In genomic region chr7:66958708-66959350, GRCh38 we compare ENCODE assay signal across 36 cellular contexts. TPM values are rescaled to one million over a fixed set of nuclear protein-coding genes. Genes with fewer than 3 reads are reported as not detected.
DNase-seq lines count a peak whose midpoint lies in the region; ATAC-seq and FAIRE-seq lines count a peak whose summit lies in the region.
"Had no signal": no experiment of that assay in that cellular context is flagged by ENCODE, and none has a peak within 500 bp of the region (broad histone marks: within the 10 kb centered on the region; RNA-seq: fewer than 3 reads in every experiment).

No MANE protein-coding gene starts in this region.

- no peak for ATAC-seq in T-helper 17 cell
- ATAC-seq: gastroesophageal sphincter; naive thymus-derived CD4-positive, alpha-beta T cell had no signal

- peaks cover 3% of the 10 kb centered on the region for H3K4me1 Mint-ChIP-seq in T-helper 17 cell
- H3K4me1 Mint-ChIP-seq: immature natural killer cell, mesothelial cell of epicardium had no signal

- peak overlapping the region; percentile 72 for H3K27ac Mint-ChIP-seq in T-helper 17 cell
- H3K27ac Mint-ChIP-seq: activated naive CD8-positive, alpha-beta T cell; mesothelial cell of epicardium; stimulated activated naive CD8-positive, alpha-beta T cell treated with anti-CD3 and anti-CD28 coated beads, Interleukin-15, Interleukin-2, amounts not matched to agents 100 ng/mL and 50 ng/mL, for 24 hours had no signal

- peak; percentile 27 for DNase-seq in G401 (ENCODE audit: low spot score)
- no peak for DNase-seq in T-helper 17 cell
- DNase-seq in left kidney (ENCODE audit: low read depth, low spot score): peak; percentile 9
- peak; percentile 11 for DNase-seq in retina
- DNase-seq in NCI-H2081 treated with DMSO at 0.1 percent for 48 hours (lab: John Stamatoyannopoulos, UW): no peak
- no peak for DNase-seq in GM19239 (ENCODE audit: insufficient read length, low spot score)
- no peak for DNase-seq in NCI-H526 treated with DMSO at 0.1 percent for 48 hours (lab: John Stamatoyannopoulos, UW)
- no peak for DNase-seq in activated gamma-delta T cell (lab: John Stamatoyannopoulos, UW)
- DNase-seq: activated CD4-positive, alpha-beta T cell treated with anti-CD3 and anti-CD28 coated beads for 48 hours; activated CD8-positive, alpha-beta memory T cell treated with anti-CD3 and anti-CD28 coated beads for 24 hours; activated T-cell treated with anti-CD3 and anti-CD28 coated beads for 4 hours; CD4-positive, alpha-beta memory T cell; DMS 273 treated with DMSO at 0.1 percent for 48 hours; effector CD8-positive, alpha-beta T cell; hypothalamus; immature natural killer cell; Kasumi-1; left ventricle myocardium inferior; MV-4-11; naive thymus-derived CD4-positive, alpha-beta T cell; NCI-H1436; NCI-H446; NCI-H774; occipital lobe; stimulated activated CD4-positive, alpha-beta T cell treated with anti-CD3 and anti-CD28 coated beads, Interleukin-2, amount 100 ng/mL, for 24 hours had no signal

- H3K4me3 Mint-ChIP-seq in T-helper 17 cell: no peak overlapping the region
- H3K4me3 Mint-ChIP-seq: activated naive CD8-positive, alpha-beta T cell; CD4-positive, alpha-beta memory T cell; immature natural killer cell; mesothelial cell of epicardium; naive thymus-derived CD4-positive, alpha-beta T cell; stimulated activated naive CD8-positive, alpha-beta T cell treated with anti-CD3 and anti-CD28 coated beads, Interleukin-15, Interleukin-2, amounts not matched to agents 100 ng/mL and 50 ng/mL, for 24 hours had no signal

- in situ Hi-C loops in G401 (cut with HindIII; ENCODE audit: low sequenced_read_pairs): no loop called here

- peaks cover 4% of the 10 kb centered on the region for H3K36me3 Mint-ChIP-seq in T-helper 17 cell (ENCODE audit: low read depth)

- FAIRE-seq in GM19239 (lab: Jason Lieb, UNC): no peak
- FAIRE-seq: bronchial epithelial cell, colon, H54 had no signal

- no peaks in the 10 kb centered on the region for H3K9me3 ChIP-seq in T-helper 17 cell (ENCODE audit: control insufficient read depth, low read length, poor library complexity, severe bottlenecking)
- H3K9me3 ChIP-seq: gastroesophageal sphincter, left ventricle myocardium inferior, Peyer's patch, SJSA1, thoracic aorta, vagina had no signal

- no peaks in the 10 kb centered on the region for H3K27me3 Mint-ChIP-seq in T-helper 17 cell
- H3K27me3 Mint-ChIP-seq: activated naive CD8-positive, alpha-beta T cell; CD4-positive, alpha-beta memory T cell; naive thymus-derived CD4-positive, alpha-beta T cell; stimulated activated naive CD8-positive, alpha-beta T cell treated with anti-CD3 and anti-CD28 coated beads, Interleukin-15, Interleukin-2, amounts not matched to agents 100 ng/mL and 50 ng/mL, for 24 hours had no signal

RNA-seq across cellular contexts. Expression of gene SBDS, which starts 36.6 kb away (rescaled TPM):
- total RNA-seq in G401 (2014; rRNA removed; shearing (Covaris generic)): 81.7 and 91.1 TPM in 2 replicates
- total RNA-seq in T-helper 17 cell: 100 to 1,000 TPM; 270 to 323 TPM

RNA-seq across cellular contexts. Expression of gene TMEM248, which starts 37.8 kb away (rescaled TPM):
- total RNA-seq in G401 (2014; rRNA removed; shearing (Covaris generic)): 78.8 and 136 TPM in 2 replicates
- total RNA-seq in T-helper 17 cell: 10 to 100 TPM; 73.7 to 87.4 TPM

RNA-seq across cellular contexts. Expression of gene TYW1, which starts 37.8 kb away (rescaled TPM):
- total RNA-seq in G401 (2014; rRNA removed; shearing (Covaris generic)): 9.9 and 18.1 TPM in 2 replicates
- total RNA-seq in T-helper 17 cell: 10 to 100 TPM; 21.4 to 23.0 TPM

Comparison
In these comparisons a context has a peak if more than half of its experiments do, and no peak if none do; other contexts are left out.
1. DNase-seq: peak in G401 (single experiment), left kidney (single experiment) and retina (single experiment); none in T-helper 17 cell (0 of 3), NCI-H2081 treated with DMSO at 0.1 percent for 48 hours (single experiment), GM19239 (single experiment), NCI-H526 treated with DMSO at 0.1 percent for 48 hours (single experiment) and activated gamma-delta T cell (single experiment).